ENCODE assay signal across 8 cellular contexts in the genomic region with DNA sequence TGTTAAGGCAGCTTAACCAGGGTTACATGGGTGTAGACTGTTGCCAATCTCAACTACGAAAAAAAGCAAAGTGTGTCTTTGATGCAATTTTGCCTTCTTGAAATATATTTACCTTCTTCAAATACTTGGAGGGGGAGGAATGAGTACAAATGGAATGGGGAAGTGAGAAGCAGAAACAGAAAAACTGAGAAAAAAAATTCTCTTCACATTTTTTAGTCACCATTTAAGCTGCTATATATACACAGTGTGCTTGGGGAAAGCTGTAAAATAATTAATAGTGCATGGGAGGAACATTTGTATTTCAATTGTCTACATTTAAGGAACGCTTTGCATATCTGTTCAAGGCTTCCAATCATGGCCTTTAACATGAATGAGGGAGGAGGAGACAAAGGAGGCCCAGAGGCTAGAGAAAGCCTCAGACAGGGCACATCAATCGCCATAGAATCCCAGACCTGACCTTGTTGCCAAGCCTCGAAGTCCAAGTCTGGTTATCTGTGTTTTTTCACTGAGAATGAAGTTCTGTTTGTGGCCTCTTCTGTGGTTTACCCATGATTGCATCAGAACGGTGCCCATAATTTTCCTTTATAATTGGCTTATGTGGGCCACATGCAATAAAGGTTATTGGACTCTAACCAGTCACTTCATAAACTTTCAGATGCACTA.
DNase-seq lines count a peak whose midpoint lies in the region; ATAC-seq and TF ChIP-seq lines count a peak whose summit lies in the region.

No MANE protein-coding gene starts in this region.

- TF ChIP-seq CTCF in brain microvascular endothelial cell (IDR thresholded peaks at IDR 0.05; ENCODE audit: low read depth, low read length, missing control alignments), result no peak
- no peak for TF ChIP-seq CTCF in stomach (IDR thresholded peaks at IDR 0.05)

- DNase-seq in LHCN-M2 (ENCODE audit: low read depth) (peak; percentile 12), brain microvascular endothelial cell (peak; percentile 6), sciatic nerve (ENCODE audit: low spot score) (no peak), stomach (no peak)
- no peak for DNase-seq in activated CD4-positive, alpha-beta T cell treated with anti-CD3 and anti-CD28 coated beads, Interleukin-2, amount 50 U/mL, for 48 hours
- DNase-seq in stimulated activated naive CD4-positive, alpha-beta T cell treated with Interleukin-2 at 50 U/mL for 16 hours (lab: John Stamatoyannopoulos, UW), result no peak

- H3K36me3 ChIP-seq in BLaER1 treated with 17β-estradiol and CSF1 and Interleukin-3, amounts not matched to agents 10 nM and 100 nM, result no peaks in the 10 kb centered on the region
- H3K36me3 ChIP-seq in brain microvascular endothelial cell (replicated peaks) (no peaks in the 10 kb centered on the region), stomach (no peaks in the 10 kb centered on the region)

- H3K4me2 ChIP-seq in BLaER1 treated with 17β-estradiol and CSF1 and Interleukin-3, amounts not matched to agents 10 nM and 100 nM, result peak overlapping the region; percentile 48 to 85 (median 72)

- H3K27ac ChIP-seq in BLaER1 treated with 17β-estradiol and CSF1 and Interleukin-3, amounts not matched to agents 10 nM and 100 nM, result peak overlapping the region in 10 of 11 experiments; percentile 43 to 71 (median 60); a peak in 19 of 22 replicates
- H3K27ac ChIP-seq in brain microvascular endothelial cell (no peak overlapping the region), stomach (peak overlapping the region in 1 of 5 donors; percentile 20)

- TF ChIP-seq POLR2A in stomach (IDR thresholded peaks at IDR 0.05), result no peak

- H3K4me1 ChIP-seq in BLaER1 treated with 17β-estradiol and CSF1 and Interleukin-3, amounts not matched to agents 10 nM and 100 nM, result peaks cover 11 to 16% (median 14%) of the 10 kb centered on the region in 10 experiments
- H3K4me1 ChIP-seq in stomach, result peaks cover 0 to 14% (median 9%) of the 10 kb centered on the region in 4 donors

- WGBS in stomach, 5 donors, result 42 to 63% (median 49%) methylated on average over 5 of the region's 5 CpGs

- TF ChIP-seq EP300 in stomach (IDR thresholded peaks at IDR 0.05), result no peak

- H4K20me1 ChIP-seq in BLaER1 treated with 17β-estradiol and CSF1 and Interleukin-3, amounts not matched to agents 10 nM and 100 nM, result no peaks in the 10 kb centered on the region

- no peaks in the 10 kb centered on the region for H3K27me3 ChIP-seq in BLaER1 treated with 17β-estradiol and CSF1 and Interleukin-3, amounts not matched to agents 10 nM and 100 nM
- H3K27me3 ChIP-seq in brain microvascular endothelial cell (replicated peaks) (no peaks in the 10 kb centered on the region), stomach (no peaks in the 10 kb centered on the region)

- in situ Hi-C loops in brain microvascular endothelial cell (cut with HindIII; ENCODE audit: low pct_ligation_motif_present, low sequenced_read_pairs), result no loop called here

- peak overlapping the region in 10 of 11 experiments; percentile 30 to 60 (median 54); a peak in 19 of 22 replicates for H3K9ac ChIP-seq in BLaER1 treated with 17β-estradiol and CSF1 and Interleukin-3, amounts not matched to agents 10 nM and 100 nM

- intact Hi-C loops in sciatic nerve (cut with DNase I) (no loop called here), stomach (cut with DNase I; ENCODE audit: low total_unique reads) (no loop called here)

- H3K4me3 ChIP-seq in BLaER1 treated with 17β-estradiol and CSF1 and Interleukin-3, amounts not matched to agents 10 nM and 100 nM, result no peak overlapping the region
- H3K4me3 ChIP-seq in brain microvascular endothelial cell (ENCODE audit: low read depth, low read length), result no peak overlapping the region
- H3K4me3 ChIP-seq in stomach, result no peak overlapping the region

- ATAC-seq in GM21447 (IDR thresholded peaks at IDR 0.05; ENCODE audit: unreplicated experiment) (peak; percentile 40), sciatic nerve (peak; percentile 41)

- peaks cover 0 to 15% (median 4%) of the 10 kb centered on the region in 11 experiments; a peak in 6 of 22 replicates for H3K9me3 ChIP-seq in BLaER1 treated with 17β-estradiol and CSF1 and Interleukin-3, amounts not matched to agents 10 nM and 100 nM (replicated peaks in 1 of 11)
- no peaks in the 10 kb centered on the region for H3K9me3 ChIP-seq in stomach

Comparison
In these comparisons a context has a peak if more than half of its experiments do, and no peak if none do; other contexts are left out.
1. DNase-seq: peak in LHCN-M2 (single experiment) and brain microvascular endothelial cell (single experiment); none in sciatic nerve (single experiment), stomach (single experiment), activated CD4-positive, alpha-beta T cell treated with anti-CD3 and anti-CD28 coated beads, Interleukin-2, amount 50 U/mL, for 48 hours (0 of 2) and stimulated activated naive CD4-positive, alpha-beta T cell treated with Interleukin-2 at 50 U/mL for 16 hours (single experiment).